In genomic region chr19:50500753-50501151, GRCh38 we compare ENCODE assay signal across 18 cellular contexts. TPM values are rescaled to one million over a fixed set of nuclear protein-coding genes. Genes with fewer than 3 reads are reported as not detected.
A peak's percentile ranks its signal among the peaks of the same experiment; 100 is the strongest.
DNase-seq lines count a peak whose midpoint lies in the region; ATAC-seq, FAIRE-seq and TF ChIP-seq lines count a peak whose summit lies in the region.
"Had no signal": no experiment of that assay in that cellular context is flagged by ENCODE, and none has a peak within 500 bp of the region (broad histone marks: within the 10 kb centered on the region; RNA-seq: fewer than 3 reads in every experiment).

No MANE protein-coding gene starts in this region.

- no peak overlapping the region for H4K91ac ChIP-seq in neuronal stem cell (ENCODE audit: low read depth, low read length, poor library complexity)

- H3K9ac ChIP-seq in neuronal stem cell (ENCODE audit: low read depth, low read length, poor library complexity) = no peak overlapping the region

- H3K4me3 ChIP-seq in A549 (no peak overlapping the region), WERI-Rb-1 (ENCODE audit: low read depth, low read length) (peak overlapping the region; percentile 49), neuronal stem cell (ENCODE audit: low read length in 2 of 2) (no peak overlapping the region)
- H3K4me3 ChIP-seq: breast epithelium, esophagus muscularis mucosa, ovary, skin epidermis, uterus had no signal

- TF ChIP-seq CTCF in A549 (IDR thresholded peaks at IDR 0.05) (no peak), WERI-Rb-1 (IDR thresholded peaks at IDR 0.05; ENCODE audit: low read depth, low read length) (no peak)

- peaks cover 19% of the 10 kb centered on the region for H3K4me1 ChIP-seq in A549
- peaks cover 15 to 27% of the 10 kb centered on the region in 2 donors for H3K4me1 ChIP-seq in neuronal stem cell (ENCODE audit: control insufficient read depth in 2 of 2, insufficient read depth in 1 of 2, low read depth in 1 of 2, low read length in 2 of 2)
- H3K4me1 ChIP-seq: breast epithelium, uterus had no signal

- H3K4me2 ChIP-seq in A549 (peak overlapping the region; percentile 60), neuronal stem cell (ENCODE audit: insufficient read depth, low read length, poor library complexity, severe bottlenecking) (no peak overlapping the region)

- H2AFZ ChIP-seq in neuronal stem cell (ENCODE audit: low read length) = peak overlapping the region; percentile 68

- H3K9me3 ChIP-seq in A549 (no peaks in the 10 kb centered on the region), WERI-Rb-1 (ENCODE audit: severe bottlenecking) (no peaks in the 10 kb centered on the region), neuronal stem cell (replicated peaks in 1 of 2; ENCODE audit: control insufficient read depth in 2 of 2, insufficient read depth in 1 of 2, low read depth in 1 of 2, low read length in 2 of 2) (no peaks in the 10 kb centered on the region)
- H3K9me3 ChIP-seq: breast epithelium, esophagus muscularis mucosa, ovary, uterus had no signal

- POLR2A ChIA-PET in A549 (lab: Yijun Ruan, JAX) = no interaction called here

- DNase-seq in A549 (ENCODE audit: low read depth in 1 of 2, low spot score in 1 of 2) (no peak), WERI-Rb-1 (peak; percentile 72), left ventricle myocardium superior (peak; percentile 92), neuronal stem cell (ENCODE audit: low spot score) (no peak), retina (no peak), urothelium cell line (ENCODE audit: low spot score) (no peak)
- DNase-seq: activated CD4-positive, alpha-beta T cell treated with anti-CD3 and anti-CD28 coated beads for 1 hour; activated naive CD8-positive, alpha-beta T cell treated with anti-CD3 and anti-CD28 coated beads for 36 hours; EL; NCI-H226; ovary had no signal

- FAIRE-seq in A549 (lab: Jason Lieb, UNC) (no peak), urothelium cell line (lab: Jason Lieb, UNC) (no peak)

- ATAC-seq in A549 (peak; percentile 35 to 45; a peak in 5 of 6 replicates), left ventricle myocardium superior (peak; percentile 69), HG03354 (IDR thresholded peaks at IDR 0.05; ENCODE audit: poor library complexity, severe bottlenecking, unreplicated experiment) (no peak), GM21381 (IDR thresholded peaks at IDR 0.05; ENCODE audit: unreplicated experiment) (no peak)

- H3K27me3 ChIP-seq in WERI-Rb-1 (ENCODE audit: insufficient read depth, low read depth, severe bottlenecking) (no peaks in the 10 kb centered on the region), neuronal stem cell (ENCODE audit: control insufficient read depth in 3 of 3, insufficient read depth in 3 of 3, low read depth in 1 of 3, low read length in 3 of 3) (peaks cover 0 to 28% (median 0%) of the 10 kb centered on the region in 3 experiments)
- H3K27me3 ChIP-seq: breast epithelium, esophagus muscularis mucosa, ovary, uterus had no signal

- H3K27ac ChIP-seq in A549 (peak overlapping the region in 1 of 2 experiments; percentile 34; a peak in 3 of 6 replicates), WERI-Rb-1 (peak overlapping the region; percentile 94), neuronal stem cell (replicated peaks; ENCODE audit: low read length) (no peak overlapping the region)
- H3K27ac ChIP-seq: breast epithelium, esophagus muscularis mucosa, ovary, skin epidermis, uterus had no signal

- peaks cover 3% of the 10 kb centered on the region for H3K79me1 ChIP-seq in neuronal stem cell (ENCODE audit: low read depth, low read length)

- no peak overlapping the region for H2BK120ac ChIP-seq in neuronal stem cell (ENCODE audit: low read depth, low read length)

- H2BK12ac ChIP-seq in neuronal stem cell (ENCODE audit: low read length) = peak overlapping the region; percentile 73

- WGBS in A549 (ENCODE audit: missing lambda C conversion rate) = 61% methylated on average over 8 of the region's 10 CpGs
- no CpG with 5 or more reads among the region's 10 CpGs for WGBS in neuronal stem cell (ENCODE audit: extremely low coverage in 2 of 2, insufficient read length in 2 of 2, insufficient replicate concordance in 1 of 2), 2 donors

- TF ChIP-seq POLR2A in A549 (IDR thresholded peaks at IDR 0.05; ENCODE audit: low read length) = no peak

- H3K4ac ChIP-seq in neuronal stem cell (ENCODE audit: low read length) = peak overlapping the region; percentile 23

- peak overlapping the region; percentile 71 for H3K14ac ChIP-seq in neuronal stem cell (ENCODE audit: low read length)

- H4K8ac ChIP-seq in neuronal stem cell (ENCODE audit: low read depth, low read length) = no peak overlapping the region

- no peak overlapping the region for H2BK5ac ChIP-seq in neuronal stem cell (ENCODE audit: low read length)

- peak overlapping the region; percentile 85 for H2BK15ac ChIP-seq in neuronal stem cell (ENCODE audit: low read length)

- peak overlapping the region; percentile 96 for H2AK5ac ChIP-seq in neuronal stem cell (ENCODE audit: low read depth, low read length)

- H3K18ac ChIP-seq in neuronal stem cell (ENCODE audit: low read length) = peak overlapping the region; percentile 57

- no peaks in the 10 kb centered on the region for H3K36me3 ChIP-seq in WERI-Rb-1
- H3K36me3 ChIP-seq in neuronal stem cell (replicated peaks in 1 of 2; ENCODE audit: control insufficient read depth in 2 of 2, insufficient read depth in 2 of 2, low read length in 2 of 2) = no peaks in the 10 kb centered on the region
- H3K36me3 ChIP-seq: breast epithelium, ovary, uterus had no signal

- CTCF ChIA-PET in A549 (lab: Yijun Ruan, JAX) = interaction anchor here (0.9 to 2.5 kb wide), 7 partner anchors 10 to 93 kb away, joined by 3 to 9 read pairs (median 4); no protein-coding TSS in a partner anchor

- no peak for TF ChIP-seq EP300 in A549 (IDR thresholded peaks at IDR 0.05)

- peak overlapping the region; percentile 20 for H3K23ac ChIP-seq in neuronal stem cell (ENCODE audit: low read depth, low read length, poor library complexity)

- intact Hi-C loops in left ventricle myocardium superior (cut with micrococcal nuclease) = no loop called here

- no peak for TF ChIP-seq RAD21 in A549 (conservative IDR thresholded peaks at IDR 0.05 in 1 of 2, IDR thresholded peaks at IDR 0.05 in 1 of 2)

TF ChIP-seq in A549, 52 proteins besides CTCF, POLR2A, EP300 and RAD21 (continues in another document):
- no peak for TF ChIP-seq SREBF2 (IDR thresholded peaks at IDR 0.05)
- TF ChIP-seq HEYL (CRISPR knock-in tag; IDR thresholded peaks at IDR 0.05) = no peak
- TF ChIP-seq PHF8 (IDR thresholded peaks at IDR 0.05; ENCODE audit: borderline replicate concordance, low read depth) = no peak
- TF ChIP-seq RNF2 (IDR thresholded peaks at IDR 0.05; ENCODE audit: borderline replicate concordance, low read depth) = no peak
- TF ChIP-seq JUNB (IDR thresholded peaks at IDR 0.05) = no peak
- TF ChIP-seq FOSB (CRISPR knock-in tag; IDR thresholded peaks at IDR 0.05) = no peak
- TF ChIP-seq HMGXB4 (CRISPR knock-in tag; IDR thresholded peaks at IDR 0.05; ENCODE audit: borderline replicate concordance) = no peak
- TF ChIP-seq FOSL2 (IDR thresholded peaks at IDR 0.05) = no peak
- TF ChIP-seq FOSL2 (CRISPR knock-in tag; IDR thresholded peaks at IDR 0.05) = no peak

RNA-seq across cellular contexts. Expression of gene JOSD2, which starts 10.2 kb away (rescaled TPM):
- polyA plus RNA-seq in A549 (2011; rRNA removed) (19.3 and 24.2 TPM in 2 replicates), A549 (2017; fragmentation: RNase III; extraction: RNeasy Plus Mini Kit Qiagen cat#74134 plus additional on column Dnase treatment) (55.5 to 62.4 TPM (median 61.7 TPM) in 3 replicates)
- 113 and 164 TPM in 2 replicates for polyA plus RNA-seq in A549 (2012; cell fraction: cytosol; rRNA removed)
- 81.5 and 129 TPM in 2 replicates for polyA plus RNA-seq in A549 (2012; cell fraction: nucleus; rRNA removed)
- polyA minus RNA-seq in A549 (2011; rRNA and poly(A)+ RNA removed) = 4.8 and 5.6 TPM in 2 replicates
- total RNA-seq in left ventricle myocardium superior = 35.2 TPM
- 2.7 TPM for polyA plus RNA-seq in neuronal stem cell (2013, experiment 1 of 2)
- 2.8 TPM for polyA plus RNA-seq in neuronal stem cell (2013, experiment 2 of 2)

RNA-seq across cellular contexts. Expression of gene ASPDH, which starts 13.0 kb away (rescaled TPM):
- not detected in 2 replicates for polyA plus RNA-seq in A549 (2011; rRNA removed)
- polyA plus RNA-seq in A549 (2012; cell fraction: cytosol; rRNA removed) = not detected in 2 replicates
- polyA plus RNA-seq in A549 (2012; cell fraction: nucleus; rRNA removed) = not detected in 2 replicates
- polyA plus RNA-seq in A549 (2017; fragmentation: RNase III; extraction: RNeasy Plus Mini Kit Qiagen cat#74134 plus additional on column Dnase treatment) = not detected in 3 replicates
- polyA minus RNA-seq in A549 (2011; rRNA and poly(A)+ RNA removed) = not detected in 2 replicates
- not detected for total RNA-seq in left ventricle myocardium superior
- polyA plus RNA-seq in neuronal stem cell (2013, experiment 1 of 2) = not detected
- polyA plus RNA-seq in neuronal stem cell (2013, experiment 2 of 2) = not detected
- total RNA-seq: activated naive CD8-positive, alpha-beta T cell treated with anti-CD3 and anti-CD28 coated beads for 36 hours; breast epithelium; ovary; T-helper 2 cell treated with Interferon-gamma antibody and Interleukin-4, amounts not matched to agents 100 ng/mL and 5 ng/mL, for 36 hours; uterus had no signal
- polyA plus RNA-seq: ovary had no signal

RNA-seq across cellular contexts. Expression of gene GARIN5A, which starts 24.1 kb away (rescaled TPM):
- 0.57 and 1.1 TPM in 2 replicates for polyA plus RNA-seq in A549 (2011; rRNA removed)
- polyA plus RNA-seq in A549 (2012; cell fraction: cytosol; rRNA removed) = 1.2 and 1.5 TPM in 2 replicates
- 1.7 and 2.0 TPM in 2 replicates for polyA plus RNA-seq in A549 (2012; cell fraction: nucleus; rRNA removed)
- 1.5 to 2.5 TPM (median 1.7 TPM) in 3 replicates for polyA plus RNA-seq in A549 (2017; fragmentation: RNase III; extraction: RNeasy Plus Mini Kit Qiagen cat#74134 plus additional on column Dnase treatment)
- 0.91 and 1.4 TPM in 2 replicates for polyA minus RNA-seq in A549 (2011; rRNA and poly(A)+ RNA removed)
- 1.2 TPM for total RNA-seq in left ventricle myocardium superior
- 9.4 TPM for polyA plus RNA-seq in neuronal stem cell (2013, experiment 1 of 2)
- 8.0 TPM for polyA plus RNA-seq in neuronal stem cell (2013, experiment 2 of 2)

RNA-seq across cellular contexts. Expression of gene EMC10, which starts 24.4 kb away (rescaled TPM):
- 52.8 and 54.0 TPM in 2 replicates for polyA plus RNA-seq in A549 (2011; rRNA removed)
- polyA plus RNA-seq in A549 (2012; cell fraction: cytosol; rRNA removed) = 105 and 143 TPM in 2 replicates
- 127 and 152 TPM in 2 replicates for polyA plus RNA-seq in A549 (2012; cell fraction: nucleus; rRNA removed)
- 140 to 147 TPM (median 147 TPM) in 3 replicates for polyA plus RNA-seq in A549 (2017; fragmentation: RNase III; extraction: RNeasy Plus Mini Kit Qiagen cat#74134 plus additional on column Dnase treatment)
- 13.3 and 17.9 TPM in 2 replicates for polyA minus RNA-seq in A549 (2011; rRNA and poly(A)+ RNA removed)
- total RNA-seq in left ventricle myocardium superior = 79.5 TPM
- 57.0 TPM for polyA plus RNA-seq in neuronal stem cell (2013, experiment 1 of 2)
- 55.4 TPM for polyA plus RNA-seq in neuronal stem cell (2013, experiment 2 of 2)

Comparison
In these comparisons a context has a peak if more than half of its experiments do, and no peak if none do; other contexts are left out.
1. ATAC-seq: peak in A549 (2 of 2) and left ventricle myocardium superior (single experiment); none in HG03354 (single experiment) and GM21381 (single experiment).
2. DNase-seq: peak in WERI-Rb-1 (single experiment) and left ventricle myocardium superior (single experiment); none in A549 (0 of 2), neuronal stem cell (single experiment), retina (single experiment) and urothelium cell line (single experiment).